1 cellular context compared by ENCODE assay signal in the genomic region with DNA sequence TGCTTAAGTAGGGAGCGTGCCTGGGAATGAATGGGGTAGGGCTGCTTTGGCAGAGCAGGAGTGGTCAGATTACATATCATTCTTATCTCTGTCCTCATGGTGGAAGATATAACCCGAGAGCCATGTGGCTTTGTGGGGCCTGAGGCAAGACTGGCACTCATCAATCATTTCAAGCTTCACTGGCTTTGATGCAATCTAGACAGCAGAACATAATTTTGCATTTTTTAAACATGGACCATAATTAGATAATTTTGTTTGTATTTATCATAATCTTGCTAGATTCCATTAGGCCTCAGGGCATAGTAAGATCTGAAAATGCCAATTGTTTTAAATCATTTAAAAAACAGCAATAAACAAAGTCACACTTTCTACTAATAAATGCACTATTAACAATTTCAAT.
TF ChIP-seq lines count a peak whose summit lies in the region.

No MANE protein-coding gene starts in this region.

TF ChIP-seq in GM23338, 12 proteins besides CTCF, POLR2A, EP300 and RAD21 (continued from another document):
- TF ChIP-seq, protein P1, sequence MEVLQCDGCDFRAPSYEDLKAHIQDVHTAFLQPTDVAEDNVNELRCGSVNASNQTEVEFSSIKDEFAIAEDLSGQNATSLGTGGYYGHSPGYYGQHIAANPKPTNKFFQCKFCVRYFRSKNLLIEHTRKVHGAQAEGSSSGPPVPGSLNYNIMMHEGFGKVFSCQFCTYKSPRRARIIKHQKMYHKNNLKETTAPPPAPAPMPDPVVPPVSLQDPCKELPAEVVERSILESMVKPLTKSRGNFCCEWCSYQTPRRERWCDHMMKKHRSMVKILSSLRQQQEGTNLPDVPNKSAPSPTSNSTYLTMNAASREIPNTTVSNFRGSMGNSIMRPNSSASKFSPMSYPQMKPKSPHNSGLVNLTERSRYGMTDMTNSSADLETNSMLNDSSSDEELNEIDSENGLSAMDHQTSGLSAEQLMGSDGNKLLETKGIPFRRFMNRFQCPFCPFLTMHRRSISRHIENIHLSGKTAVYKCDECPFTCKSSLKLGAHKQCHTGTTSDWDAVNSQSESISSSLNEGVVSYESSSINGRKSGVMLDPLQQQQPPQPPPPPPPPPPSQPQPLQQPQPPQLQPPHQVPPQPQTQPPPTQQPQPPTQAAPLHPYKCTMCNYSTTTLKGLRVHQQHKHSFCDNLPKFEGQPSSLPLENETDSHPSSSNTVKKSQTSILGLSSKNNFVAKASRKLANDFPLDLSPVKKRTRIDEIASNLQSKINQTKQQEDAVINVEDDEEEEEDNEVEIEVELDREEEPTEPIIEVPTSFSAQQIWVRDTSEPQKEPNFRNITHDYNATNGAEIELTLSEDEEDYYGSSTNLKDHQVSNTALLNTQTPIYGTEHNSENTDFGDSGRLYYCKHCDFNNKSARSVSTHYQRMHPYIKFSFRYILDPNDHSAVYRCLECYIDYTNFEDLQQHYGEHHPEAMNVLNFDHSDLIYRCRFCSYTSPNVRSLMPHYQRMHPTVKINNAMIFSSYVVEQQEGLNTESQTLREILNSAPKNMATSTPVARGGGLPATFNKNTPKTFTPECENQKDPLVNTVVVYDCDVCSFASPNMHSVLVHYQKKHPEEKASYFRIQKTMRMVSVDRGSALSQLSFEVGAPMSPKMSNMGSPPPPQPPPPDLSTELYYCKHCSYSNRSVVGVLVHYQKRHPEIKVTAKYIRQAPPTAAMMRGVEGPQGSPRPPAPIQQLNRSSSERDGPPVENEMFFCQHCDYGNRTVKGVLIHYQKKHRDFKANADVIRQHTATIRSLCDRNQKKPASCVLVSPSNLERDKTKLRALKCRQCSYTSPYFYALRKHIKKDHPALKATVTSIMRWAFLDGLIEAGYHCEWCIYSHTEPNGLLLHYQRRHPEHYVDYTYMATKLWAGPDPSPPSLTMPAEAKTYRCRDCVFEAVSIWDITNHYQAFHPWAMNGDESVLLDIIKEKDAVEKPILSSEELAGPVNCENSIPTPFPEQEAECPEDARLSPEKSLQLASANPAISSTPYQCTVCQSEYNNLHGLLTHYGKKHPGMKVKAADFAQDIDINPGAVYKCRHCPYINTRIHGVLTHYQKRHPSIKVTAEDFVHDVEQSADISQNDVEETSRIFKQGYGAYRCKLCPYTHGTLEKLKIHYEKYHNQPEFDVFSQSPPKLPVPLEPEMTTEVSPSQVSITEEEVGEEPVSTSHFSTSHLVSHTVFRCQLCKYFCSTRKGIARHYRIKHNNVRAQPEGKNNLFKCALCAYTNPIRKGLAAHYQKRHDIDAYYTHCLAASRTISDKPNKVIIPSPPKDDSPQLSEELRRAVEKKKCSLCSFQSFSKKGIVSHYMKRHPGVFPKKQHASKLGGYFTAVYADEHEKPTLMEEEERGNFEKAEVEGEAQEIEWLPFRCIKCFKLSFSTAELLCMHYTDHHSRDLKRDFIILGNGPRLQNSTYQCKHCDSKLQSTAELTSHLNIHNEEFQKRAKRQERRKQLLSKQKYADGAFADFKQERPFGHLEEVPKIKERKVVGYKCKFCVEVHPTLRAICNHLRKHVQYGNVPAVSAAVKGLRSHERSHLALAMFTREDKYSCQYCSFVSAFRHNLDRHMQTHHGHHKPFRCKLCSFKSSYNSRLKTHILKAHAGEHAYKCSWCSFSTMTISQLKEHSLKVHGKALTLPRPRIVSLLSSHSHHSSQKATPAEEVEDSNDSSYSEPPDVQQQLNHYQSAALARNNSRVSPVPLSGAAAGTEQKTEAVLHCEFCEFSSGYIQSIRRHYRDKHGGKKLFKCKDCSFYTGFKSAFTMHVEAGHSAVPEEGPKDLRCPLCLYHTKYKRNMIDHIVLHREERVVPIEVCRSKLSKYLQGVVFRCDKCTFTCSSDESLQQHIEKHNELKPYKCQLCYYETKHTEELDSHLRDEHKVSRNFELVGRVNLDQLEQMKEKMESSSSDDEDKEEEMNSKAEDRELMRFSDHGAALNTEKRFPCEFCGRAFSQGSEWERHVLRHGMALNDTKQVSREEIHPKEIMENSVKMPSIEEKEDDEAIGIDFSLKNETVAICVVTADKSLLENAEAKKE (CRISPR knock-in tag; IDR thresholded peaks at IDR 0.05) = no peak
- TF ChIP-seq ZNF331 (CRISPR knock-in tag; IDR thresholded peaks at IDR 0.05; ENCODE audit: low read depth) (no peak), STAT1 (IDR thresholded peaks at IDR 0.05; ENCODE audit: unreplicated experiment) (no peak), EZH2 (IDR thresholded peaks at IDR 0.05; ENCODE audit: low read depth, unreplicated experiment) (no peak), ZNF114 (CRISPR knock-in tag; IDR thresholded peaks at IDR 0.05) (no peak), POLR2AphosphoS5 (IDR thresholded peaks at IDR 0.05; ENCODE audit: low read depth) (no peak), EZH2phosphoT487 (IDR thresholded peaks at IDR 0.05; ENCODE audit: unreplicated experiment) (no peak)
